In genomic region chr5:169646856-169647255, GRCh38 we compare ENCODE assay signal across 12 cellular contexts. TPM values are rescaled to one million over a fixed set of nuclear protein-coding genes. Genes with fewer than 3 reads are reported as not detected.
DNase-seq lines count a peak whose midpoint lies in the region; ATAC-seq, FAIRE-seq and TF ChIP-seq lines count a peak whose summit lies in the region.
"Had no signal": no experiment of that assay in that cellular context is flagged by ENCODE, and none has a peak within 500 bp of the region (broad histone marks: within the 10 kb centered on the region; RNA-seq: fewer than 3 reads in every experiment).

No MANE protein-coding gene starts in this region.

- H3K27me3 Mint-ChIP-seq in effector memory CD8-positive, alpha-beta T cell = no peaks in the 10 kb centered on the region

- DNase-seq in GM12892 (ENCODE audit: insufficient read length) (no peak), kidney tubule cell (ENCODE audit: low spot score) (no peak), DMS 273 treated with DMSO at 0.1 percent for 48 hours (lab: John Stamatoyannopoulos, UW) (no peak)
- DNase-seq in effector memory CD8-positive, alpha-beta T cell = no peak
- DNase-seq: activated gamma-delta T cell treated with Interleukin-2 at 50 U/mL for 16 hours, NCI-H446, psoas muscle, Right ventricle myocardium superior had no signal

- H3K4me3 Mint-ChIP-seq in effector memory CD8-positive, alpha-beta T cell = peak overlapping the region in 1 of 2 donors; percentile 57
- H3K4me3 Mint-ChIP-seq: WTC11 had no signal

- peaks cover 82 to 85% of the 10 kb centered on the region in 2 donors for H3K4me1 Mint-ChIP-seq in effector memory CD8-positive, alpha-beta T cell (ENCODE audit: low read depth in 2 of 2)

- no peaks in the 10 kb centered on the region for H3K9me3 Mint-ChIP-seq in effector memory CD8-positive, alpha-beta T cell
- H3K9me3 Mint-ChIP-seq: WTC11 had no signal

- H3K36me3 Mint-ChIP-seq in effector memory CD8-positive, alpha-beta T cell (ENCODE audit: insufficient read depth) = peaks cover 9% of the 10 kb centered on the region
- H3K36me3 Mint-ChIP-seq: WTC11 had no signal

- H3K27ac Mint-ChIP-seq in effector memory CD8-positive, alpha-beta T cell = peak overlapping the region; percentile 94 to 98
- H3K27ac Mint-ChIP-seq: WTC11 had no signal

- no peak for TF ChIP-seq POLR2A in GM12892 (IDR thresholded peaks at IDR 0.05; ENCODE audit: low read depth, low read length)

- peak; percentile 84 for FAIRE-seq in GM12892 (lab: Jason Lieb, UNC)

- ATAC-seq in GM19468 (IDR thresholded peaks at IDR 0.05; ENCODE audit: extremely low read depth, unreplicated experiment) (peak; percentile 19), HG03378 (IDR thresholded peaks at IDR 0.05; ENCODE audit: unreplicated experiment) (peak; percentile 34), GM19023 (IDR thresholded peaks at IDR 0.05; ENCODE audit: unreplicated experiment) (no peak)
- ATAC-seq in effector memory CD8-positive, alpha-beta T cell (replicated peaks) = no peak
- ATAC-seq: psoas muscle, WTC11 had no signal

RNA-seq across cellular contexts. Expression of gene DOCK2, which starts 9.8 kb away (rescaled TPM):
- polyA plus RNA-seq in GM12892 (2012; ENCODE audit: missing spikeins) = 71.2 TPM

Comparison
In these comparisons a context has a peak if more than half of its experiments do, and no peak if none do; other contexts are left out.
1. ATAC-seq: peak in GM19468 (single experiment) and HG03378 (single experiment); none in effector memory CD8-positive, alpha-beta T cell (single experiment) and GM19023 (single experiment).